10 cellular contexts compared by ENCODE assay signal in genomic region chr20:235891-236290, GRCh38. TPM values are rescaled to one million over a fixed set of nuclear protein-coding genes. Genes with fewer than 3 reads are reported as not detected.
DNase-seq lines count a peak whose midpoint lies in the region; TF ChIP-seq lines count a peak whose summit lies in the region.
"Had no signal": no experiment of that assay in that cellular context is flagged by ENCODE, and none has a peak within 500 bp of the region (broad histone marks: within the 10 kb centered on the region; RNA-seq: fewer than 3 reads in every experiment).

No MANE protein-coding gene starts in this region.

- no peaks in the 10 kb centered on the region for H3K4me1 ChIP-seq in prostate gland (replicated peaks)

- TF ChIP-seq POLR2A in prostate gland (IDR thresholded peaks at IDR 0.05) = no peak

- 32% methylated on average over 1 of the region's 1 CpG for WGBS in prostate gland

- intact Hi-C loops in prostate gland (cut with DNase I) = no loop called here

- H3K4me3 ChIP-seq in prostate gland = no peak overlapping the region

- no peaks in the 10 kb centered on the region for H3K9me3 ChIP-seq in prostate gland

- peak; percentile 24 for DNase-seq in NCI-H748 (lab: John Stamatoyannopoulos, UW; ENCODE audit: unreplicated experiment)
- no peak for DNase-seq in NCI-H748 treated with DMSO at 0.1 percent for 48 hours (lab: John Stamatoyannopoulos, UW)
- peak; percentile 31 for DNase-seq in RPMI7951 (ENCODE audit: low read depth)
- DNase-seq in fibroblast of gingiva (ENCODE audit: low read depth) = peak; percentile 24
- peak; percentile 57 for DNase-seq in prostate gland (ENCODE audit: low spot score)
- no peak for DNase-seq in SIG-M5 treated with dmso at 0.1 percent for 504 hours (lab: John Stamatoyannopoulos, UW; ENCODE audit: unreplicated experiment)
- DNase-seq in NCI-H146 treated with DMSO at 0.1 percent for 48 hours (lab: John Stamatoyannopoulos, UW; ENCODE audit: unreplicated experiment) = no peak
- DNase-seq in activated effector memory CD4-positive, alpha-beta T cell treated with Interleukin-2 at 50 U/mL for 16 hours = no peak
- DNase-seq: activated naive CD4-positive, alpha-beta T cell treated with anti-CD3 and anti-CD28 coated beads for 36 hours; stimulated activated naive CD8-positive, alpha-beta T cell treated with anti-CD3 and anti-CD28 coated beads, Interleukin-15, amount 100 ng/mL, for 72 hours had no signal

- TF ChIP-seq CTCF in prostate gland (IDR thresholded peaks at IDR 0.05) = peak in 2 of 4 experiments; percentile 42 to 55

- H3K27me3 ChIP-seq in prostate gland (replicated peaks; ENCODE audit: insufficient read depth) = no peaks in the 10 kb centered on the region

- H3K27ac ChIP-seq in prostate gland = no peak overlapping the region

- no peaks in the 10 kb centered on the region for H3K36me3 ChIP-seq in prostate gland

RNA-seq across cellular contexts. Expression of gene DEFB129, which starts 8.8 kb away (rescaled TPM):
- not detected in 2 replicates for total RNA-seq in RPMI7951 (2014; rRNA removed; shearing (Covaris generic))
- not detected for total RNA-seq in prostate gland
- total RNA-seq: activated naive CD4-positive, alpha-beta T cell treated with anti-CD3 and anti-CD28 coated beads for 36 hours had no signal

RNA-seq across cellular contexts. Expression of gene DEFB132, which starts 21.6 kb away (rescaled TPM):
- total RNA-seq in RPMI7951 (2014; rRNA removed; shearing (Covaris generic)) = not detected in 2 replicates
- 1 to 10 TPM; 2.2 to 3.3 TPM for total RNA-seq in prostate gland
- total RNA-seq: activated naive CD4-positive, alpha-beta T cell treated with anti-CD3 and anti-CD28 coated beads for 36 hours had no signal

RNA-seq across cellular contexts. Expression of gene DEFB128, which starts 46.4 kb away (rescaled TPM):
- total RNA-seq in RPMI7951 (2014; rRNA removed; shearing (Covaris generic)) = not detected in 2 replicates
- total RNA-seq in prostate gland = not detected
- total RNA-seq: activated naive CD4-positive, alpha-beta T cell treated with anti-CD3 and anti-CD28 coated beads for 36 hours had no signal

RNA-seq across cellular contexts. Expression of gene C20orf96, which starts 54.7 kb away (rescaled TPM):
- total RNA-seq in RPMI7951 (2014; rRNA removed; shearing (Covaris generic)) = 1.4 and 2.4 TPM in 2 replicates
- total RNA-seq in prostate gland = 10 to 100 TPM in 1 of 2 donors, 1 to 10 TPM in 1; 4.7 to 16.1 TPM

Comparison
In these comparisons a context has a peak if more than half of its experiments do, and no peak if none do; other contexts are left out.
1. DNase-seq: peak in NCI-H748 (single experiment), RPMI7951 (single experiment), fibroblast of gingiva (single experiment) and prostate gland (single experiment); none in NCI-H748 treated with DMSO at 0.1 percent for 48 hours (single experiment), SIG-M5 treated with dmso at 0.1 percent for 504 hours (single experiment), NCI-H146 treated with DMSO at 0.1 percent for 48 hours (single experiment) and activated effector memory CD4-positive, alpha-beta T cell treated with Interleukin-2 at 50 U/mL for 16 hours (single experiment).